In genomic region chr20:35796556-35796955, GRCh38 we compare ENCODE assay signal across 15 cellular contexts. TPM values are rescaled to one million over a fixed set of nuclear protein-coding genes. Genes with fewer than 3 reads are reported as not detected.
DNase-seq lines count a peak whose midpoint lies in the region; ATAC-seq lines count a peak whose summit lies in the region.
"Had no signal": no experiment of that assay in that cellular context is flagged by ENCODE, and none has a peak within 500 bp of the region (broad histone marks: within the 10 kb centered on the region; RNA-seq: fewer than 3 reads in every experiment).

No MANE protein-coding gene starts in this region.

- DNase-seq in activated T-cell treated with anti-CD3 and anti-CD28 coated beads, Interleukin-2, amount 50 U/mL, for 24 hours: no peak
- no peak for DNase-seq in activated T-cell treated with anti-CD3 and anti-CD28 coated beads, Interleukin-2, amount 50 U/mL, for 48 hours
- DNase-seq in SKM-1 treated with dmso at 0.1 percent for 144 hours (lab: John Stamatoyannopoulos, UW; ENCODE audit: unreplicated experiment) (peak; percentile 74), glomerular endothelial cell (ENCODE audit: extremely low read depth, low read depth, low spot score) (peak; percentile 44), HK-2 (ENCODE audit: unreplicated experiment) (no peak), NCI-H2081 treated with DMSO at 0.1 percent for 48 hours (lab: John Stamatoyannopoulos, UW) (no peak)
- DNase-seq: activated CD4-positive, alpha-beta memory T cell treated with anti-CD3 and anti-CD28 coated beads for 36 hours; kidney; NCI-H1417 treated with DMSO at 0.1 percent for 48 hours; NCI-H748 treated with DMSO at 0.1 percent for 48 hours; tibial artery had no signal

- peak; percentile 57 for ATAC-seq in stimulated activated memory B cell treated with anti-CD40 and anti-IgM and Interleukin-4, amounts not matched to agents 10 μg/mL and 1 μg/mL and 100 μg/mL, for 72 hours
- no peak for ATAC-seq in GM19035 (IDR thresholded peaks at IDR 0.05; ENCODE audit: unreplicated experiment)
- ATAC-seq: GM12878 had no signal

- peak overlapping the region; percentile 33 for H3K27ac Mint-ChIP-seq in activated T-cell treated with anti-CD3 and anti-CD28 coated beads, Interleukin-2, amount 50 U/mL, for 24 hours
- H3K27ac Mint-ChIP-seq in stimulated activated memory B cell treated with anti-CD40 and anti-IgM and Interleukin-4, amounts not matched to agents 10 μg/mL and 1 μg/mL and 100 μg/mL, for 72 hours: peak overlapping the region; percentile 69
- H3K27ac Mint-ChIP-seq: activated CD4-positive, alpha-beta memory T cell treated with anti-CD3 and anti-CD28 coated beads for 36 hours; neural progenitor cell had no signal

- H3K27me3 Mint-ChIP-seq in activated T-cell treated with anti-CD3 and anti-CD28 coated beads, Interleukin-2, amount 50 U/mL, for 24 hours: no peaks in the 10 kb centered on the region
- no peaks in the 10 kb centered on the region for H3K27me3 Mint-ChIP-seq in stimulated activated memory B cell treated with anti-CD40 and anti-IgM and Interleukin-4, amounts not matched to agents 10 μg/mL and 1 μg/mL and 100 μg/mL, for 72 hours
- H3K27me3 Mint-ChIP-seq: activated CD4-positive, alpha-beta memory T cell treated with anti-CD3 and anti-CD28 coated beads for 36 hours had no signal

- no peak overlapping the region for H3K4me3 Mint-ChIP-seq in activated T-cell treated with anti-CD3 and anti-CD28 coated beads, Interleukin-2, amount 50 U/mL, for 24 hours
- H3K4me3 Mint-ChIP-seq in stimulated activated memory B cell treated with anti-CD40 and anti-IgM and Interleukin-4, amounts not matched to agents 10 μg/mL and 1 μg/mL and 100 μg/mL, for 72 hours: no peak overlapping the region
- H3K4me3 Mint-ChIP-seq: activated CD4-positive, alpha-beta memory T cell treated with anti-CD3 and anti-CD28 coated beads for 36 hours; neural progenitor cell had no signal

- H3K36me3 Mint-ChIP-seq in activated T-cell treated with anti-CD3 and anti-CD28 coated beads, Interleukin-2, amount 50 U/mL, for 24 hours (ENCODE audit: low read depth): peaks cover 51% of the 10 kb centered on the region
- peaks cover 26% of the 10 kb centered on the region for H3K36me3 Mint-ChIP-seq in stimulated activated memory B cell treated with anti-CD40 and anti-IgM and Interleukin-4, amounts not matched to agents 10 μg/mL and 1 μg/mL and 100 μg/mL, for 72 hours

- H3K9me3 Mint-ChIP-seq in activated T-cell treated with anti-CD3 and anti-CD28 coated beads, Interleukin-2, amount 50 U/mL, for 24 hours: no peaks in the 10 kb centered on the region
- no peaks in the 10 kb centered on the region for H3K9me3 Mint-ChIP-seq in stimulated activated memory B cell treated with anti-CD40 and anti-IgM and Interleukin-4, amounts not matched to agents 10 μg/mL and 1 μg/mL and 100 μg/mL, for 72 hours
- H3K9me3 Mint-ChIP-seq: activated CD4-positive, alpha-beta memory T cell treated with anti-CD3 and anti-CD28 coated beads for 36 hours; neural progenitor cell had no signal

- H3K4me1 Mint-ChIP-seq in activated T-cell treated with anti-CD3 and anti-CD28 coated beads, Interleukin-2, amount 50 U/mL, for 24 hours (ENCODE audit: low read depth): peaks cover 40% of the 10 kb centered on the region
- H3K4me1 Mint-ChIP-seq in stimulated activated memory B cell treated with anti-CD40 and anti-IgM and Interleukin-4, amounts not matched to agents 10 μg/mL and 1 μg/mL and 100 μg/mL, for 72 hours: peaks cover 26% of the 10 kb centered on the region

RNA-seq across cellular contexts. Expression of gene PHF20, which starts 24.7 kb away (rescaled TPM):
- total RNA-seq in glomerular endothelial cell: 46.6 and 47.0 TPM in 2 replicates

RNA-seq across cellular contexts. Expression of gene RBM39, which starts 54.5 kb away (rescaled TPM):
- total RNA-seq in glomerular endothelial cell: 134 and 187 TPM in 2 replicates

Comparison
In these comparisons a context has a peak if more than half of its experiments do, and no peak if none do; other contexts are left out.
1. DNase-seq: peak in SKM-1 treated with dmso at 0.1 percent for 144 hours (single experiment) and glomerular endothelial cell (single experiment); none in activated T-cell treated with anti-CD3 and anti-CD28 coated beads, Interleukin-2, amount 50 U/mL, for 24 hours (single experiment), activated T-cell treated with anti-CD3 and anti-CD28 coated beads, Interleukin-2, amount 50 U/mL, for 48 hours (0 of 2), HK-2 (single experiment) and NCI-H2081 treated with DMSO at 0.1 percent for 48 hours (single experiment).